Comparison of ENCODE assay signal across 9 cellular contexts in genomic region chr10:5211696-5212095, GRCh38. TPM values are rescaled to one million over a fixed set of nuclear protein-coding genes. Genes with fewer than 3 reads are reported as not detected.
"Had no signal": no experiment of that assay in that cellular context is flagged by ENCODE, and none has a peak within 500 bp of the region (broad histone marks: within the 10 kb centered on the region; RNA-seq: fewer than 3 reads in every experiment).

No MANE protein-coding gene starts in this region.

- DNase-seq: IMR-90, KBM-7, KG1 had no signal

- H3K27ac ChIP-seq: HL-60, KMS-11 had no signal

- H3K9ac ChIP-seq: KMS-11 had no signal

- FAIRE-seq: HTR-8/SVneo had no signal

- H3K4me2 ChIP-seq: KMS-11 had no signal

RNA-seq across cellular contexts. Expression of gene AKR1C4, which starts 15.1 kb away (rescaled TPM):
- total RNA-seq: HT-29, HT1080, IMR-90 had no signal
- polyA plus RNA-seq: IgD-negative memory B cell, IMR-90 had no signal

RNA-seq across cellular contexts. Expression of gene AKR1C8, which starts 26.7 kb away (rescaled TPM):
- total RNA-seq: HT-29, HT1080, IMR-90 had no signal
- polyA plus RNA-seq: IgD-negative memory B cell, IMR-90 had no signal
